Comparison of ENCODE assay signal across 1 cellular context in genomic region chr4:139266583-139267257, GRCh38.
TF ChIP-seq lines count a peak whose summit lies in the region.

No MANE protein-coding gene starts in this region.

TF ChIP-seq in K562, 482 proteins besides CTCF, POLR2A, EP300 and RAD21 (continued from another document and continues in another):
- TF ChIP-seq IRF1 (CRISPR knock-in tag; IDR thresholded peaks at IDR 0.05; ENCODE audit: borderline replicate concordance): no peak
- no peak for TF ChIP-seq HMGN3 (IDR thresholded peaks at IDR 0.05; ENCODE audit: borderline replicate concordance, extremely low read depth, insufficient read length, low read depth, low read length)
- TF ChIP-seq KDM5B (IDR thresholded peaks at IDR 0.05; ENCODE audit: insufficient replicate concordance, low read depth, low read length): no peak
- TF ChIP-seq HEY1 (CRISPR knock-in tag; IDR thresholded peaks at IDR 0.05; ENCODE audit: borderline replicate concordance): no peak
- no peak for TF ChIP-seq MBD1 (CRISPR knock-in tag; IDR thresholded peaks at IDR 0.05)
- no peak for TF ChIP-seq ZNF696 (CRISPR knock-in tag; conservative IDR thresholded peaks at IDR 0.05)
- peak; percentile 97 for TF ChIP-seq MEIS2 (IDR thresholded peaks at IDR 0.05; ENCODE audit: partially characterized antibody)
- TF ChIP-seq C11orf30 (IDR thresholded peaks at IDR 0.05; ENCODE audit: low read depth): 0 out of 2 replicates have a peak, but pooled peaks have one; percentile 30
- TF ChIP-seq PHF20 (IDR thresholded peaks at IDR 0.05; ENCODE audit: partially characterized antibody): peak; percentile 35
- no peak; a peak in 1 of 4 replicates for TF ChIP-seq BCLAF1 (IDR thresholded peaks at IDR 0.05; ENCODE audit: borderline replicate concordance in 1 of 2, control insufficient read depth in 1 of 2, low read depth in 2 of 2, low read length in 1 of 2)
- peak; percentile 57 to 68 for TF ChIP-seq NRF1 (conservative IDR thresholded peaks at IDR 0.05 in 1 of 2, IDR thresholded peaks at IDR 0.05 in 1 of 2)
- TF ChIP-seq SNIP1 (IDR thresholded peaks at IDR 0.05; ENCODE audit: low read depth): no peak
- no peak for TF ChIP-seq REST (CRISPR knock-in tag; IDR thresholded peaks at IDR 0.05; ENCODE audit: low read depth)
- TF ChIP-seq KLF16 (IDR thresholded peaks at IDR 0.05): peak; percentile 80
- TF ChIP-seq CREB3L1 (IDR thresholded peaks at IDR 0.05; ENCODE audit: borderline replicate concordance, low read depth): peak; percentile 44; the same call in 1 of the 2 replicates
- peak in 1 of 2 experiments; percentile 52 for TF ChIP-seq AFF1 (IDR thresholded peaks at IDR 0.05; ENCODE audit: low read depth in 1 of 2, partially characterized antibody in 2 of 2)
- TF ChIP-seq PHF21A (IDR thresholded peaks at IDR 0.05; ENCODE audit: borderline replicate concordance, low read depth): no peak; the same call in 1 of the 2 replicates
- peak; percentile 86 for TF ChIP-seq HDAC3 (IDR thresholded peaks at IDR 0.05; ENCODE audit: borderline replicate concordance, partially characterized antibody)
- no peak for TF ChIP-seq ZBTB17 (CRISPR knock-in tag; IDR thresholded peaks at IDR 0.05)
- 0 out of 2 replicates have a peak, but pooled peaks have one; percentile 26 for TF ChIP-seq ZBTB7A (IDR thresholded peaks at IDR 0.05; ENCODE audit: borderline replicate concordance, control insufficient read depth, low read depth, low read length)
- TF ChIP-seq SIRT6 (IDR thresholded peaks at IDR 0.05; ENCODE audit: low read depth, low read length): no peak
- TF ChIP-seq ZSCAN32 (CRISPR knock-in tag; IDR thresholded peaks at IDR 0.05): no peak
- 0 out of 2 replicates have a peak, but pooled peaks have one; percentile 8 for TF ChIP-seq ADNP (tag; IDR thresholded peaks at IDR 0.05)
- TF ChIP-seq BRF2 (IDR thresholded peaks at IDR 0.05; ENCODE audit: borderline replicate concordance, insufficient read depth, insufficient read length): no peak
- TF ChIP-seq MAFK (IDR thresholded peaks at IDR 0.05; ENCODE audit: low read length): peak; percentile 25; the same call in 1 of the 2 replicates
- 0 out of 2 replicates have a peak, but pooled peaks have one; percentile 52 for TF ChIP-seq NCOA1 (IDR thresholded peaks at IDR 0.05; ENCODE audit: low read depth)
- TF ChIP-seq GTF2B (IDR thresholded peaks at IDR 0.05; ENCODE audit: extremely low read depth, insufficient read length): no peak
- TF ChIP-seq TEAD1 (CRISPR knock-in tag; IDR thresholded peaks at IDR 0.05): no peak
- TF ChIP-seq CLOCK (CRISPR knock-in tag; IDR thresholded peaks at IDR 0.05; ENCODE audit: borderline replicate concordance): no peak
- TF ChIP-seq EGR1 (conservative IDR thresholded peaks at IDR 0.05): no peak
- TF ChIP-seq ZNF639 (CRISPR knock-in tag; conservative IDR thresholded peaks at IDR 0.05 in 1 of 2, IDR thresholded peaks at IDR 0.05 in 1 of 2): 0 out of 4 replicates have a peak, but pooled peaks of 1 of the 2 experiments have one; percentile 24
- no peak for TF ChIP-seq CREB3 (tag; conservative IDR thresholded peaks at IDR 0.05; ENCODE audit: low read depth)
